ENCODE assay signal across 9 cellular contexts in the genomic region with DNA sequence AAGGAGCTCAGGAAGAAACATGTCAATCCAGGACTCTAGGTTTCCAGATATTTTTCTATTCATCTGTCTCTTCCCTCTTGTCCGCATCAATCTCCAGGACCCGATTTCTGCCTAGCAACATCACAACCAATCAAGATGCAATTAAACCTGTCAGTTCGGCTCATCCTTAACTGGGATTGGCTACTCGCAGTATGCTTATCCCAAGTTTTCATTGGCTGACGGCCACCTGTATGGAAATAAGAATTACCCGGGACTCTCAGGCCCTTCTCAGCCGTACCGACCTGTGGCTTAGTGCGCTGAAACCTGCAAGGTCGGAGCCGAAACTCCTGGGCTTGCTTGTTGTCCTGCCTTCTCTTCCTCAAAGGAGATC. TPM values are rescaled to one million over a fixed set of nuclear protein-coding genes. Genes with fewer than 3 reads are reported as not detected.
A peak's percentile ranks its signal among the peaks of the same experiment; 100 is the strongest.
DNase-seq lines count a peak whose midpoint lies in the region; ATAC-seq and FAIRE-seq lines count a peak whose summit lies in the region.
"Had no signal": no experiment of that assay in that cellular context is flagged by ENCODE, and none has a peak within 500 bp of the region (broad histone marks: within the 10 kb centered on the region; RNA-seq: fewer than 3 reads in every experiment).

No MANE protein-coding gene starts in this region.

- no peaks in the 10 kb centered on the region for H3K36me3 ChIP-seq in small intestine (ENCODE audit: control insufficient read depth in 2 of 2, insufficient read depth in 2 of 2, low read length in 2 of 2)

- H3K4me1 Mint-ChIP-seq in activated CD4-positive, alpha-beta T cell treated with anti-CD3 and anti-CD28 coated beads, Interleukin-2, amount 10 ng/mL, durations not matched to agents 24 days and 14 days: peaks cover 22% of the 10 kb centered on the region

- no peak overlapping the region for H3K27ac Mint-ChIP-seq in activated CD4-positive, alpha-beta T cell treated with anti-CD3 and anti-CD28 coated beads, Interleukin-2, amount 10 ng/mL, durations not matched to agents 24 days and 14 days

- no peak overlapping the region for H3K27ac ChIP-seq in small intestine (ENCODE audit: low read depth in 1 of 2, low read length in 1 of 2)
- H3K27ac ChIP-seq: HL-60 had no signal

- WGBS in small intestine, 3 donors: 3 to 4% (median 4%) methylated on average over 11 of the region's 11 CpGs

- peaks cover 0 to 38% of the 10 kb centered on the region in 2 donors for H3K27me3 ChIP-seq in small intestine (ENCODE audit: control insufficient read depth in 2 of 2, insufficient read depth in 2 of 2, low read length in 2 of 2)

- no peaks in the 10 kb centered on the region for H3K36me3 Mint-ChIP-seq in activated CD4-positive, alpha-beta T cell treated with anti-CD3 and anti-CD28 coated beads, Interleukin-2, amount 10 ng/mL, durations not matched to agents 24 days and 14 days (ENCODE audit: low read depth)

- H3K9me3 Mint-ChIP-seq in activated CD4-positive, alpha-beta T cell treated with anti-CD3 and anti-CD28 coated beads, Interleukin-2, amount 10 ng/mL, durations not matched to agents 24 days and 14 days: no peaks in the 10 kb centered on the region

- FAIRE-seq in colon (lab: Jason Lieb, UNC): peak; percentile 83
- FAIRE-seq in small intestine (lab: Jason Lieb, UNC): peak; percentile 62

- ATAC-seq in HG02759 (IDR thresholded peaks at IDR 0.05; ENCODE audit: unreplicated experiment) (peak; percentile 47), HG03565 (IDR thresholded peaks at IDR 0.05; ENCODE audit: unreplicated experiment) (no peak)

- peaks cover 0 to 4% of the 10 kb centered on the region in 2 donors for H3K4me1 ChIP-seq in small intestine (ENCODE audit: control insufficient read depth in 2 of 2, insufficient read depth in 1 of 2, low read depth in 1 of 2, low read length in 1 of 2)

- H3K4me3 Mint-ChIP-seq in activated CD4-positive, alpha-beta T cell treated with anti-CD3 and anti-CD28 coated beads, Interleukin-2, amount 10 ng/mL, durations not matched to agents 24 days and 14 days: no peak overlapping the region

- H3K9me3 ChIP-seq in small intestine (ENCODE audit: control insufficient read depth, low read depth): no peaks in the 10 kb centered on the region

- peaks cover 77% of the 10 kb centered on the region for H3K27me3 Mint-ChIP-seq in activated CD4-positive, alpha-beta T cell treated with anti-CD3 and anti-CD28 coated beads, Interleukin-2, amount 10 ng/mL, durations not matched to agents 24 days and 14 days

- intact Hi-C loops in activated CD4-positive, alpha-beta T cell treated with anti-CD3 and anti-CD28 coated beads, Interleukin-2, amount 10 ng/mL, durations not matched to agents 24 days and 14 days (cut with micrococcal nuclease): loop anchor here (10.0 kb wide), 1 partner anchor 289 kb away; the partner anchor contains the start of gene HOXC10

- DNase-seq in COLO829 (ENCODE audit: low spot score): peak; percentile 88
- peak; percentile 98 for DNase-seq in NCI-H774 (lab: John Stamatoyannopoulos, UW)
- DNase-seq in iris pigment epithelial cell (ENCODE audit: low read depth): peak; percentile 93
- DNase-seq in small intestine: peak; percentile 97
- DNase-seq in activated CD4-positive, alpha-beta T cell treated with anti-CD3 and anti-CD28 coated beads, Interleukin-2, amount 10 ng/mL, durations not matched to agents 24 days and 14 days: no peak

- H3K4me3 ChIP-seq in small intestine (ENCODE audit: low read depth in 1 of 2, low read length in 2 of 2): no peak overlapping the region

RNA-seq across cellular contexts. Expression of gene ATP5MC2, which starts 20.4 kb away (rescaled TPM):
- 100 to 1,000 TPM; 433 to 621 (median 517) TPM for polyA plus RNA-seq in small intestine
- total RNA-seq in activated CD4-positive, alpha-beta T cell treated with anti-CD3 and anti-CD28 coated beads, Interleukin-2, amount 10 ng/mL, durations not matched to agents 24 days and 14 days: 408 and 411 TPM in 2 replicates

RNA-seq across cellular contexts. Expression of gene CALCOCO1, which starts 31.0 kb away (rescaled TPM):
- polyA plus RNA-seq in small intestine: 10 to 100 TPM; 45.1 to 46.7 (median 46.5) TPM
- total RNA-seq in activated CD4-positive, alpha-beta T cell treated with anti-CD3 and anti-CD28 coated beads, Interleukin-2, amount 10 ng/mL, durations not matched to agents 24 days and 14 days: 14.5 and 15.2 TPM in 2 replicates

RNA-seq across cellular contexts. Expression of gene CISTR, which starts 55.5 kb away (rescaled TPM):
- not detected for polyA plus RNA-seq in small intestine
- not detected in 2 replicates for total RNA-seq in activated CD4-positive, alpha-beta T cell treated with anti-CD3 and anti-CD28 coated beads, Interleukin-2, amount 10 ng/mL, durations not matched to agents 24 days and 14 days
